ENCODE assay signal across 12 cellular contexts in genomic region chr16:4071686-4072561, GRCh38.
"Had no signal": no experiment of that assay in that cellular context is flagged by ENCODE, and none has a peak within 500 bp of the region (broad histone marks: within the 10 kb centered on the region; RNA-seq: fewer than 3 reads in every experiment).

No MANE protein-coding gene starts in this region.

- H3K27me3 Mint-ChIP-seq: stimulated activated naive CD8-positive, alpha-beta T cell treated with anti-CD3 and anti-CD28 coated beads, Interleukin-15, Interleukin-2, amounts not matched to agents 100 ng/mL and 50 ng/mL, for 24 hours had no signal

- H3K9me3 Mint-ChIP-seq: activated naive CD4-positive, alpha-beta T cell treated with anti-CD3 and anti-CD28 coated beads, Interleukin-2, amount 50 U/mL, for 72 hours; immature natural killer cell; nephron progenitor cell; stimulated activated naive CD8-positive, alpha-beta T cell treated with anti-CD3 and anti-CD28 coated beads, Interleukin-15, Interleukin-2, amounts not matched to agents 100 ng/mL and 50 ng/mL, for 24 hours had no signal

- H3K36me3 ChIP-seq: breast epithelium, ovary had no signal

- H3K27me3 ChIP-seq: breast epithelium, ovary had no signal

- H3K9me3 ChIP-seq: breast epithelium, ovary had no signal

- H3K4me3 ChIP-seq: breast epithelium, lung, ovary had no signal

- H3K36me3 Mint-ChIP-seq: activated naive CD4-positive, alpha-beta T cell treated with anti-CD3 and anti-CD28 coated beads, Interleukin-2, amount 50 U/mL, for 72 hours; immature natural killer cell had no signal

- H3K4me3 Mint-ChIP-seq: immature natural killer cell; nephron progenitor cell; stimulated activated naive CD8-positive, alpha-beta T cell treated with anti-CD3 and anti-CD28 coated beads, Interleukin-15, Interleukin-2, amounts not matched to agents 100 ng/mL and 50 ng/mL, for 24 hours had no signal

- H3K4me1 ChIP-seq: breast epithelium had no signal

- H3K27ac ChIP-seq: breast epithelium, ovary had no signal

- FAIRE-seq: urothelium cell line had no signal

- DNase-seq: immature natural killer cell; nephron progenitor cell; ovary; stimulated activated CD4-positive, alpha-beta T cell treated with anti-CD3 and anti-CD28 coated beads, Interleukin-15, amount 100 ng/mL, for 24 hours; stimulated activated CD4-positive, alpha-beta T cell treated with anti-CD3 and anti-CD28 coated beads, Interleukin-4, amount 100 ng/mL, for 24 hours; T-helper 2 cell had no signal

- H3K27ac Mint-ChIP-seq: activated naive CD4-positive, alpha-beta T cell treated with anti-CD3 and anti-CD28 coated beads, Interleukin-2, amount 50 U/mL, for 72 hours; nephron progenitor cell; stimulated activated naive CD8-positive, alpha-beta T cell treated with anti-CD3 and anti-CD28 coated beads, Interleukin-15, Interleukin-2, amounts not matched to agents 100 ng/mL and 50 ng/mL, for 24 hours had no signal

- ATAC-seq: activated CD4-positive, CD25-positive, alpha-beta regulatory T cell treated with anti-CD3 and anti-CD28 coated beads, Interleukin-2, amount 50 U/mL, for 24 hours; activated naive CD4-positive, alpha-beta T cell treated with anti-CD3 and anti-CD28 coated beads, Interleukin-2, amount 50 U/mL, for 72 hours had no signal
